In genomic region chr9:130368631-130369103, GRCh38 we compare ENCODE assay signal across 10 cellular contexts.
DNase-seq lines count a peak whose midpoint lies in the region; ATAC-seq lines count a peak whose summit lies in the region.
"Had no signal": no experiment of that assay in that cellular context is flagged by ENCODE, and none has a peak within 500 bp of the region (broad histone marks: within the 10 kb centered on the region; RNA-seq: fewer than 3 reads in every experiment).

No MANE protein-coding gene starts in this region.

- H3K4me1 Mint-ChIP-seq in activated T-helper 17 cell treated with anti-CD3 and anti-CD28 coated beads, Interleukin-2, amount 50 U/mL, for 72 hours, result peaks cover 9% of the 10 kb centered on the region

- H3K27me3 Mint-ChIP-seq in activated T-helper 17 cell treated with anti-CD3 and anti-CD28 coated beads, Interleukin-2, amount 50 U/mL, for 72 hours, result peaks cover 3% of the 10 kb centered on the region

- DNase-seq in NCI-H146 (lab: John Stamatoyannopoulos, UW) (peak; percentile 4), NCI-H146 treated with DMSO at 0.1 percent for 48 hours (lab: John Stamatoyannopoulos, UW; ENCODE audit: unreplicated experiment) (no peak), KBM-7 (peak; percentile 66), NCI-H1105 treated with DMSO at 0.1 percent for 48 hours (lab: John Stamatoyannopoulos, UW) (no peak), SHP77 treated with DMSO at 0.1 percent for 48 hours (lab: John Stamatoyannopoulos, UW) (no peak)
- peak; percentile 52 for DNase-seq in stimulated activated CD4-positive, alpha-beta T cell treated with anti-CD3 and anti-CD28 coated beads, Interleukin-15, amount 100 ng/mL, for 24 hours
- DNase-seq: esophagus squamous epithelium, small intestine had no signal

- peak; percentile 98 for ATAC-seq in activated T-helper 17 cell treated with anti-CD3 and anti-CD28 coated beads, Interleukin-2, amount 50 U/mL, for 72 hours (replicated peaks)
- ATAC-seq in GM19351 (IDR thresholded peaks at IDR 0.05; ENCODE audit: unreplicated experiment), result no peak

- H3K27ac Mint-ChIP-seq in activated T-helper 17 cell treated with anti-CD3 and anti-CD28 coated beads, Interleukin-2, amount 50 U/mL, for 72 hours, result peak overlapping the region; percentile 40

- H3K9me3 Mint-ChIP-seq in activated T-helper 17 cell treated with anti-CD3 and anti-CD28 coated beads, Interleukin-2, amount 50 U/mL, for 72 hours, result no peaks in the 10 kb centered on the region

- H3K4me3 Mint-ChIP-seq in activated T-helper 17 cell treated with anti-CD3 and anti-CD28 coated beads, Interleukin-2, amount 50 U/mL, for 72 hours, result peak overlapping the region; percentile 27

- no peaks in the 10 kb centered on the region for H3K36me3 Mint-ChIP-seq in activated T-helper 17 cell treated with anti-CD3 and anti-CD28 coated beads, Interleukin-2, amount 50 U/mL, for 72 hours (ENCODE audit: low read depth)

- in situ Hi-C loops in KBM-7 (cut with MboI; ENCODE audit: low pct_unique_long_range_greater_than_20kb, low sequenced_read_pairs), result no loop called here

Comparison
In these comparisons a context has a peak if more than half of its experiments do, and no peak if none do; other contexts are left out.
1. DNase-seq: peak in NCI-H146 (single experiment), KBM-7 (single experiment) and stimulated activated CD4-positive, alpha-beta T cell treated with anti-CD3 and anti-CD28 coated beads, Interleukin-15, amount 100 ng/mL, for 24 hours (single experiment); none in NCI-H146 treated with DMSO at 0.1 percent for 48 hours (single experiment), NCI-H1105 treated with DMSO at 0.1 percent for 48 hours (single experiment) and SHP77 treated with DMSO at 0.1 percent for 48 hours (single experiment).